Comparison of ENCODE assay signal across 13 cellular contexts in the genomic region with DNA sequence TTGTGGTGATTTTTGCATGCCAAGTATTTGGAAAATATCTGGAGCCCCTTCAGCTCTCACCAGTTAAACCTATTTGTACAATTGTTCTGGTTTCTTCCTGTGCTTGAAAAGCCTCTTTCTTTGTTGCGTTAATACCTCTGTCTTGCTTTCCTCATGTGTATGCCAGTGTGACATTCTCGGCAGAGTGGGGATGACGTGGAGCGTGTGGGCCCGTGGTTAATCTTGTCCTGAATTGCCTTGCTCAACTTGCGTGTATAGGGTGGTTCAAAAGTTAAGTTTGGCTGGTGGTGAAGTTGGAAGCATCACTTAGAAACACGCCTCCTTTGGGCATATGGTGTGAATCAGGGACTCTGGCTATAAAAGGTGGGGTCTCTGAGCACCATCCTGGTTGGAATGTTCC.
DNase-seq lines count a peak whose midpoint lies in the region; ATAC-seq and TF ChIP-seq lines count a peak whose summit lies in the region.
"Had no signal": no experiment of that assay in that cellular context is flagged by ENCODE, and none has a peak within 500 bp of the region (broad histone marks: within the 10 kb centered on the region; RNA-seq: fewer than 3 reads in every experiment).

No MANE protein-coding gene starts in this region.

- no peaks in the 10 kb centered on the region for H3K27me3 Mint-ChIP-seq in naive thymus-derived CD4-positive, alpha-beta T cell
- H3K27me3 Mint-ChIP-seq: stimulated activated memory B cell treated with anti-CD40 and anti-IgM and Interleukin-4, amounts not matched to agents 10 μg/mL and 1 μg/mL and 100 μg/mL, for 72 hours had no signal

- no peaks in the 10 kb centered on the region for H3K27me3 ChIP-seq in esophagus squamous epithelium
- H3K27me3 ChIP-seq in naive thymus-derived CD4-positive, alpha-beta T cell (ENCODE audit: control insufficient read depth in 2 of 2, insufficient read depth in 2 of 2, low read length in 2 of 2), result no peaks in the 10 kb centered on the region
- no peaks in the 10 kb centered on the region for H3K27me3 ChIP-seq in aorta (ENCODE audit: control insufficient read depth in 1 of 2, insufficient read depth in 2 of 2, low read length in 1 of 2)

- WGBS in esophagus squamous epithelium, 2 donors, result 25 to 44% methylated on average over 7 of the region's 7 CpGs
- 21 to 25% methylated on average over 7 of the region's 7 CpGs for WGBS in aorta, 2 donors

- CTCF ChIA-PET in naive thymus-derived CD4-positive, alpha-beta T cell (lab: Charles Lee), result no interaction called here

- no peak for TF ChIP-seq POLR2A in esophagus squamous epithelium (IDR thresholded peaks at IDR 0.05)

- peaks cover 45 to 89% (median 81%) of the 10 kb centered on the region in 7 donors for H3K4me1 Mint-ChIP-seq in naive thymus-derived CD4-positive, alpha-beta T cell

- H3K4me3 Mint-ChIP-seq in naive thymus-derived CD4-positive, alpha-beta T cell, result peak overlapping the region in 9 of 10 donors; percentile 50 to 78 (median 69)

- peaks cover 11 to 25% (median 18%) of the 10 kb centered on the region in 5 donors for H3K36me3 Mint-ChIP-seq in naive thymus-derived CD4-positive, alpha-beta T cell

- no peak for TF ChIP-seq CTCF in esophagus squamous epithelium (IDR thresholded peaks at IDR 0.05)

- POLR2A ChIA-PET in naive thymus-derived CD4-positive, alpha-beta T cell (lab: Charles Lee), result interaction anchor here (1.1 kb wide), 1 partner anchor 50 kb away, joined by 3 read pairs; no protein-coding TSS in a partner anchor

- H3K4me1 ChIP-seq in esophagus squamous epithelium, result peaks cover 41 to 79% (median 44%) of the 10 kb centered on the region in 3 donors
- peaks cover 0 to 54% of the 10 kb centered on the region in 2 donors for H3K4me1 ChIP-seq in naive thymus-derived CD4-positive, alpha-beta T cell (ENCODE audit: control insufficient read depth in 2 of 2, insufficient read depth in 2 of 2, low read length in 2 of 2)
- H3K4me1 ChIP-seq in aorta (ENCODE audit: control insufficient read depth in 1 of 2, insufficient read depth in 2 of 2, low read length in 2 of 2), result peaks cover under 1 to 13% of the 10 kb centered on the region in 2 donors

- H3K9me3 Mint-ChIP-seq in naive thymus-derived CD4-positive, alpha-beta T cell, result peaks cover 0 to 15% (median 10%) of the 10 kb centered on the region in 11 donors

- peak; percentile 69 for ATAC-seq in Right ventricle myocardium inferior
- no peak for ATAC-seq in naive thymus-derived CD4-positive, alpha-beta T cell
- peak; percentile 3 for ATAC-seq in aorta (ENCODE audit: low FRiP score)
- no peak for ATAC-seq in left colon
- ATAC-seq: stimulated activated memory B cell treated with anti-CD40 and anti-IgM and Interleukin-4, amounts not matched to agents 10 μg/mL and 1 μg/mL and 100 μg/mL, for 72 hours had no signal

- DNase-seq in Right ventricle myocardium inferior (ENCODE audit: missing footprints) (no peak), cardiac septum (ENCODE audit: low spot score) (no peak), esophagus squamous epithelium (lab: John Stamatoyannopoulos, UW) (no peak), aorta (no peak), NK-92 (lab: John Stamatoyannopoulos, UW; ENCODE audit: unreplicated experiment) (no peak), RKO (ENCODE audit: low spot score) (no peak), left colon (no peak)
- no peak for DNase-seq in naive thymus-derived CD4-positive, alpha-beta T cell
- DNase-seq: activated CD8-positive, alpha-beta memory T cell treated with anti-CD3 and anti-CD28 coated beads, Interleukin-2, amount 50 U/mL, for 48 hours; DMS 273 treated with DMSO at 0.1 percent for 48 hours; MV-4-11; NCI-H82 had no signal

- peaks cover 0 to 11% (median 4%) of the 10 kb centered on the region in 3 donors for H3K9me3 ChIP-seq in esophagus squamous epithelium
- H3K9me3 ChIP-seq in naive thymus-derived CD4-positive, alpha-beta T cell (ENCODE audit: control insufficient read depth in 2 of 3, low read length in 3 of 3), result peaks cover 0 to 10% (median 0%) of the 10 kb centered on the region in 3 experiments
- no peaks in the 10 kb centered on the region for H3K9me3 ChIP-seq in aorta (ENCODE audit: control insufficient read depth, low read length)

- H3K27ac ChIP-seq in esophagus squamous epithelium (peak overlapping the region in 3 of 4 donors; percentile 41 to 67 (median 65)), aorta (ENCODE audit: low read depth in 1 of 2, low read length in 2 of 2) (peak overlapping the region in 1 of 2 donors; percentile 2)
- no peak overlapping the region for H3K27ac ChIP-seq in naive thymus-derived CD4-positive, alpha-beta T cell (ENCODE audit: low read depth, low read length)

- H3K27ac Mint-ChIP-seq in naive thymus-derived CD4-positive, alpha-beta T cell, result peak overlapping the region in 8 of 9 donors; percentile 41 to 86 (median 71)

- H3K4me3 ChIP-seq in esophagus squamous epithelium, result no peak overlapping the region
- H3K4me3 ChIP-seq in naive thymus-derived CD4-positive, alpha-beta T cell (ENCODE audit: low read length), result peak overlapping the region; percentile 29
- no peak overlapping the region for H3K4me3 ChIP-seq in aorta (ENCODE audit: low read length in 2 of 2)

- H3K36me3 ChIP-seq in esophagus squamous epithelium (peaks cover 0 to 23% (median 8%) of the 10 kb centered on the region in 3 donors), aorta (ENCODE audit: control insufficient read depth in 1 of 2, insufficient read depth in 2 of 2, low read length in 1 of 2) (no peaks in the 10 kb centered on the region)
- peaks cover 0 to 16% (median 0%) of the 10 kb centered on the region in 3 experiments for H3K36me3 ChIP-seq in naive thymus-derived CD4-positive, alpha-beta T cell (ENCODE audit: control insufficient read depth in 2 of 3, insufficient read depth in 3 of 3, low read length in 3 of 3)

- intact Hi-C loops in Right ventricle myocardium inferior (cut with DNase I) (no loop called here), cardiac septum (cut with DNase I) (loop anchor here (5.0 kb wide), 1 partner anchor 342 kb away; no protein-coding TSS in a partner anchor), esophagus squamous epithelium (cut with DNase I) (no loop called here), aorta (cut with DNase I) (no loop called here), left colon (cut with DNase I, micrococcal nuclease) (no loop called here)
- intact Hi-C loops in naive thymus-derived CD4-positive, alpha-beta T cell (cut with micrococcal nuclease), result no loop called here

Comparison
In these comparisons a context has a peak if more than half of its experiments do, and no peak if none do; other contexts are left out.
1. ATAC-seq: peak in Right ventricle myocardium inferior (single experiment) and aorta (single experiment); none in naive thymus-derived CD4-positive, alpha-beta T cell (single experiment) and left colon (single experiment).